In genomic region chr7:69430502-69431145, GRCh38 we compare ENCODE assay signal across 11 cellular contexts.
DNase-seq lines count a peak whose midpoint lies in the region; ATAC-seq and TF ChIP-seq lines count a peak whose summit lies in the region.
"Had no signal": no experiment of that assay in that cellular context is flagged by ENCODE, and none has a peak within 500 bp of the region (broad histone marks: within the 10 kb centered on the region; RNA-seq: fewer than 3 reads in every experiment).

No MANE protein-coding gene starts in this region.

- peak overlapping the region; percentile 47; the same call in 1 of the 2 replicates for H3K4me2 ChIP-seq in OCI-LY1 (ENCODE audit: low read length)

- H2AFZ ChIP-seq in OCI-LY1 (ENCODE audit: low read length): no peak overlapping the region

- DNase-seq in GM12865 (ENCODE audit: low read depth): peak; percentile 44
- peak; percentile 46 for DNase-seq in left cardiac atrium
- peak; percentile 74 for DNase-seq in testis
- no peak for DNase-seq in cerebellar cortex (ENCODE audit: low spot score)
- no peak for DNase-seq in T-helper 1 cell
- no peak for DNase-seq in SIG-M5 treated with dmso at 0.1 percent for 504 hours (lab: John Stamatoyannopoulos, UW; ENCODE audit: unreplicated experiment)
- DNase-seq: activated CD4-positive, alpha-beta memory T cell treated with anti-CD3 and anti-CD28 coated beads, Interleukin-2, amount 10 ng/mL, durations not matched to agents 7 days and 5 days; mammary epithelial cell; stimulated activated CD4-positive, alpha-beta T cell treated with anti-CD3 and anti-CD28 coated beads, Interleukin-12 subunit alpha, Interleukin-12 subunit beta, amount 100 ng/mL, for 4 hours; stimulated activated naive CD8-positive, alpha-beta T cell treated with anti-CD3 and anti-CD28 coated beads, Interleukin-15, Interleukin-2, amounts not matched to agents 100 U/mL and 50 U/mL, for 24 hours had no signal

- H3K27me3 ChIP-seq in OCI-LY1 (ENCODE audit: insufficient read depth, low read length) (peaks cover 4% of the 10 kb centered on the region), testis (no peaks in the 10 kb centered on the region)

- H3K4me3 ChIP-seq in GM12865 (ENCODE audit: low read depth, low read length): no peak overlapping the region
- peak overlapping the region; percentile 20 for H3K4me3 ChIP-seq in OCI-LY1 (ENCODE audit: low read depth, low read length, poor library complexity, severe bottlenecking)
- no peak overlapping the region for H3K4me3 ChIP-seq in testis

- H3K36me3 ChIP-seq in OCI-LY1 (ENCODE audit: insufficient read depth, low read length) (no peaks in the 10 kb centered on the region; the same call in 1 of the 2 replicates), testis (ENCODE audit: low read depth, missing control alignments) (no peaks in the 10 kb centered on the region)

- H3F3A ChIP-seq in OCI-LY1 (ENCODE audit: insufficient read depth, low read length): no peaks in the 10 kb centered on the region

- no peak overlapping the region for H3K9ac ChIP-seq in OCI-LY1 (ENCODE audit: low read length)

- H3K79me2 ChIP-seq in OCI-LY1 (ENCODE audit: insufficient read depth, low read length): no peaks in the 10 kb centered on the region

- intact Hi-C loops in left cardiac atrium (cut with DNase I) (no loop called here), testis (cut with DNase I; ENCODE audit: low total_unique reads) (no loop called here)

- WGBS in testis, 2 donors: 60 to 68% methylated on average over 15 of the region's 15 CpGs

- H3K4me1 ChIP-seq in OCI-LY1 (ENCODE audit: insufficient read depth, low read length, severe bottlenecking) (peaks cover 25% of the 10 kb centered on the region), testis (peaks cover 5% of the 10 kb centered on the region)

- TF ChIP-seq CTCF in GM12865 (IDR thresholded peaks at IDR 0.05; ENCODE audit: insufficient read depth, low read depth, low read length, missing control alignments) (no peak), OCI-LY1 (IDR thresholded peaks at IDR 0.05; ENCODE audit: low read length) (no peak), testis (IDR thresholded peaks at IDR 0.05) (no peak)

- ATAC-seq in left cardiac atrium: peak; percentile 55 to 67
- ATAC-seq: stimulated activated naive CD8-positive, alpha-beta T cell treated with anti-CD3 and anti-CD28 coated beads, Interleukin-15, Interleukin-2, amounts not matched to agents 100 U/mL and 50 U/mL, for 24 hours had no signal

- H4K20me1 ChIP-seq in OCI-LY1 (ENCODE audit: insufficient read depth, low read length): no peaks in the 10 kb centered on the region

- H3K27ac ChIP-seq in OCI-LY1 (ENCODE audit: low read depth, low read length, poor library complexity, severe bottlenecking) (no peak overlapping the region), testis (no peak overlapping the region)

- no peaks in the 10 kb centered on the region for H3K9me2 ChIP-seq in OCI-LY1 (ENCODE audit: low read depth, low read length)

- H3K9me3 ChIP-seq in OCI-LY1 (ENCODE audit: low read length) (no peaks in the 10 kb centered on the region), testis (no peaks in the 10 kb centered on the region)

- TF ChIP-seq POLR2A in testis (IDR thresholded peaks at IDR 0.05): no peak

Comparison
In these comparisons a context has a peak if more than half of its experiments do, and no peak if none do; other contexts are left out.
1. DNase-seq: peak in GM12865 (single experiment), left cardiac atrium (single experiment) and testis (single experiment); none in cerebellar cortex (single experiment), T-helper 1 cell (0 of 5) and SIG-M5 treated with dmso at 0.1 percent for 504 hours (single experiment).